Comparison of ENCODE assay signal across 18 cellular contexts in the genomic region with DNA sequence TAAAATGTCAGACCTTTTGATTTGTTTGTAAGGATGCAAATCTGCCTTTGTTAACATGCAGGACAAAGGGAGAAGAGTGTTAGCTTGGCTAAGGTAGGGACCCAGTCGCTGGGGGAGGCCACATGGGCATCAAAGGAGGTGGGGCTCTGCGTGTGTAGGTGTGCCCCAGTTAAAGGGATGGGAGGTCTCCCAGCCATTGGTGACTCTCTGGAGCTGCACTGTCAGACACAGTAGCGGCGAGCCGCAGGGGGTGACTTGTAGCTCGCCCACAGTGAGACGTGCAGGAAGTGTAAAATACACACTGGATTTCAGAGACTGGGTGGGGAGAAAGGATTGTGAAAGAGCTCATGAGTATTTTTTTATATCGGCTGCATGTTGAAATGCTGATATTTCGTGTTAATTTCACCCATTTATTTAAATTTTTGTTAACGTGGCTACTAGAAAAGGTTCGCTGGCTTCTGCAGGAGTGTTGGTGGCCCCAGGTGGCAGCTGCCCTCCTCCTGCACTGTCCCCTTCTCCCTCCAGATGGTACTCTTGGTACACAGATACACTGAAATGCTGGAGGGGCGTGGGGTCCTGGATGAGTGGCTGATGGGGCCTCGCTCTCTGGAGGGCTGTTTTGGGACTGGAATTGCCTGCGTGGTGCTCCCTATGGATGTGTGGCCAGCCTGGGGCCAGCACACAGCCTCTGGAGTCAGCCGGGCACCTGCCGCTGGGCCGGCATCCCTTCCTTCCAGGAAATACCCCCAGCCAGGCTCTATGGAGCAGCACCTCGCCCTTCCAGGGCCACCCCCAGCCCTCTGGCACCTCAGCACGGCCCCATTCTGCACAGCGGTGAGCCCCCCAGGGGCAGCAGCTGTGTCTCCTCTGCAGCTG. TPM values are rescaled to one million over a fixed set of nuclear protein-coding genes. Genes with fewer than 3 reads are reported as not detected.
DNase-seq lines count a peak whose midpoint lies in the region; ATAC-seq and TF ChIP-seq lines count a peak whose summit lies in the region.
"Had no signal": no experiment of that assay in that cellular context is flagged by ENCODE, and none has a peak within 500 bp of the region (broad histone marks: within the 10 kb centered on the region; RNA-seq: fewer than 3 reads in every experiment).

No MANE protein-coding gene starts in this region.

- H3K27ac Mint-ChIP-seq in activated T-helper 17 cell treated with anti-CD3 and anti-CD28 coated beads, Interleukin-2, amount 50 U/mL, for 72 hours: no peak overlapping the region
- H3K27ac Mint-ChIP-seq: activated CD8-positive, alpha-beta memory T cell treated with anti-CD3 and anti-CD28 coated beads, Interleukin-2, amount 10 ng/mL, durations not matched to agents 7 days and 5 days had no signal

- peak; percentile 15 for DNase-seq in EH (ENCODE audit: low read depth)
- peak; percentile 71 for DNase-seq in MV-4-11 (lab: John Stamatoyannopoulos, UW)
- DNase-seq in choroid plexus epithelial cell (ENCODE audit: low read depth): peak; percentile 79
- peak; percentile 69 for DNase-seq in posterior vena cava (ENCODE audit: low spot score)
- DNase-seq in NCI-H1930 (lab: John Stamatoyannopoulos, UW): no peak
- DNase-seq: activated CD8-positive, alpha-beta memory T cell treated with anti-CD3 and anti-CD28 coated beads, Interleukin-2, amount 10 ng/mL, durations not matched to agents 7 days and 5 days; activated effector memory CD4-positive, alpha-beta T cell treated with Interleukin-2 at 50 U/mL for 16 hours; amniotic stem cell; cerebellar nuclear complex; GOT3; left cardiac atrium; NCI-H226; stimulated activated CD4-positive, alpha-beta T cell treated with anti-CD3 and anti-CD28 coated beads, Interleukin-4, amount 100 ng/mL, for 24 hours had no signal

- no peak for TF ChIP-seq CTCF in choroid plexus epithelial cell (conservative IDR thresholded peaks at IDR 0.05; ENCODE audit: low read depth, low read length)

- no peaks in the 10 kb centered on the region for H3K4me1 Mint-ChIP-seq in activated T-helper 17 cell treated with anti-CD3 and anti-CD28 coated beads, Interleukin-2, amount 50 U/mL, for 72 hours
- H3K4me1 Mint-ChIP-seq: activated CD8-positive, alpha-beta memory T cell treated with anti-CD3 and anti-CD28 coated beads, Interleukin-2, amount 10 ng/mL, durations not matched to agents 7 days and 5 days had no signal

- no peaks in the 10 kb centered on the region for H3K27me3 Mint-ChIP-seq in activated T-helper 17 cell treated with anti-CD3 and anti-CD28 coated beads, Interleukin-2, amount 50 U/mL, for 72 hours
- H3K27me3 Mint-ChIP-seq: activated CD8-positive, alpha-beta memory T cell treated with anti-CD3 and anti-CD28 coated beads, Interleukin-2, amount 10 ng/mL, durations not matched to agents 7 days and 5 days had no signal

- intact Hi-C loops in posterior vena cava (cut with DNase I): no loop called here

- H3K36me3 Mint-ChIP-seq in activated T-helper 17 cell treated with anti-CD3 and anti-CD28 coated beads, Interleukin-2, amount 50 U/mL, for 72 hours (ENCODE audit: low read depth): no peaks in the 10 kb centered on the region
- H3K36me3 Mint-ChIP-seq: activated CD8-positive, alpha-beta memory T cell treated with anti-CD3 and anti-CD28 coated beads, Interleukin-2, amount 10 ng/mL, durations not matched to agents 7 days and 5 days had no signal

- no peak for ATAC-seq in GM19395 (IDR thresholded peaks at IDR 0.05; ENCODE audit: unreplicated experiment)
- no peak for ATAC-seq in activated T-helper 17 cell treated with anti-CD3 and anti-CD28 coated beads, Interleukin-2, amount 50 U/mL, for 72 hours (replicated peaks)
- ATAC-seq: activated CD8-positive, alpha-beta memory T cell treated with anti-CD3 and anti-CD28 coated beads, Interleukin-2, amount 10 ng/mL, durations not matched to agents 7 days and 5 days; left cardiac atrium had no signal

- H3K4me3 ChIP-seq in choroid plexus epithelial cell (ENCODE audit: low read depth, low read length): no peak overlapping the region
- H3K4me3 ChIP-seq: ovary, SJSA1, suprapubic skin had no signal

- H3K9me3 Mint-ChIP-seq in activated T-helper 17 cell treated with anti-CD3 and anti-CD28 coated beads, Interleukin-2, amount 50 U/mL, for 72 hours: no peaks in the 10 kb centered on the region

- no peak overlapping the region for H3K4me3 Mint-ChIP-seq in activated T-helper 17 cell treated with anti-CD3 and anti-CD28 coated beads, Interleukin-2, amount 50 U/mL, for 72 hours
- H3K4me3 Mint-ChIP-seq: activated CD8-positive, alpha-beta memory T cell treated with anti-CD3 and anti-CD28 coated beads, Interleukin-2, amount 10 ng/mL, durations not matched to agents 7 days and 5 days had no signal

RNA-seq across cellular contexts. Expression of gene LHPP, which starts 59.2 kb away (rescaled TPM):
- total RNA-seq in posterior vena cava: 10 to 100 TPM; 11.9 to 13.0 TPM
- total RNA-seq in activated T-helper 17 cell treated with anti-CD3 and anti-CD28 coated beads, Interleukin-2, amount 50 U/mL, for 72 hours: 10 to 100 TPM in 1 of 2 donors, 1 to 10 TPM in 1; 7.4 to 10.6 TPM

Comparison
In these comparisons a context has a peak if more than half of its experiments do, and no peak if none do; other contexts are left out.
1. DNase-seq: peak in EH (single experiment), MV-4-11 (single experiment), choroid plexus epithelial cell (single experiment) and posterior vena cava (single experiment); none in NCI-H1930 (0 of 2).